In genomic region chr10:13105184-13105583, GRCh38 we compare ENCODE assay signal across 19 cellular contexts. TPM values are rescaled to one million over a fixed set of nuclear protein-coding genes. Genes with fewer than 3 reads are reported as not detected.
DNase-seq lines count a peak whose midpoint lies in the region; ATAC-seq and TF ChIP-seq lines count a peak whose summit lies in the region.
"Had no signal": no experiment of that assay in that cellular context is flagged by ENCODE, and none has a peak within 500 bp of the region (broad histone marks: within the 10 kb centered on the region; RNA-seq: fewer than 3 reads in every experiment).

No MANE protein-coding gene starts in this region.

- H3K36me3 ChIP-seq in adipocyte (ENCODE audit: control insufficient read depth, insufficient read depth, low read length, severe bottlenecking) (peaks cover 42% of the 10 kb centered on the region), mesenchymal stem cell (ENCODE audit: control insufficient read depth in 1 of 2, insufficient read depth in 2 of 2, low read depth in 1 of 2, low read length in 2 of 2) (peaks cover 21 to 51% of the 10 kb centered on the region in 2 experiments), tibial artery (peaks cover 15 to 29% (median 22%) of the 10 kb centered on the region in 3 donors)

- H2BK5ac ChIP-seq in mesenchymal stem cell (ENCODE audit: low read depth, low read length, poor library complexity, severe bottlenecking) = no peak overlapping the region

- no peak for ATAC-seq in HG03159 (IDR thresholded peaks at IDR 0.05; ENCODE audit: unreplicated experiment)
- ATAC-seq: stimulated activated memory B cell treated with anti-CD40 and anti-IgM and Interleukin-4, amounts not matched to agents 10 μg/mL and 1 μg/mL and 100 μg/mL, for 72 hours had no signal

- no peak overlapping the region for H3K4ac ChIP-seq in mesenchymal stem cell (ENCODE audit: low read depth in 1 of 2, low read length in 2 of 2)

- H3K4me1 ChIP-seq in adipocyte (ENCODE audit: control insufficient read depth, insufficient read depth, low read length) (peaks cover 40% of the 10 kb centered on the region), mesenchymal stem cell (ENCODE audit: control insufficient read depth, insufficient read depth, low read depth, low read length) (peaks cover 11% of the 10 kb centered on the region), tibial artery (peaks cover 0 to 40% (median 17%) of the 10 kb centered on the region in 4 donors)

- no peak overlapping the region for H2BK12ac ChIP-seq in mesenchymal stem cell (ENCODE audit: low read length in 2 of 2)

- no peak overlapping the region for H4K91ac ChIP-seq in mesenchymal stem cell (ENCODE audit: low read length)

- peak; percentile 42 for DNase-seq in AG10803 (ENCODE audit: low read depth)
- DNase-seq in ELR (ENCODE audit: low read depth) = peak; percentile 32
- no peak for DNase-seq in adipocyte (ENCODE audit: low read depth)
- no peak for DNase-seq in mesenchymal stem cell
- no peak for DNase-seq in stimulated activated CD4-positive, alpha-beta T cell treated with anti-CD3 and anti-CD28 coated beads, Interleukin-1b, Interleukin-23, amount 100 ng/mL, for 48 hours
- no peak for DNase-seq in NCI-H2029 (lab: John Stamatoyannopoulos, UW)
- DNase-seq in tibial artery = no peak
- DNase-seq: activated gamma-delta T cell, endodermal cell, GOT3, mesendoderm, MM.1S, NCI-H774, RPMI8226, sigmoid colon had no signal

- H3K27ac ChIP-seq in mesenchymal stem cell (ENCODE audit: low read length, poor library complexity, severe bottlenecking) (no peak overlapping the region), tibial artery (no peak overlapping the region)
- H3K27ac ChIP-seq: BLaER1, sigmoid colon, vagina had no signal

- no peak overlapping the region for H2AK5ac ChIP-seq in mesenchymal stem cell (ENCODE audit: low read length, severe bottlenecking)

- H2BK15ac ChIP-seq in mesenchymal stem cell (ENCODE audit: low read depth, poor library complexity, severe bottlenecking) = no peak overlapping the region

- WGBS in mesenchymal stem cell = 89% methylated on average over 4 of the region's 4 CpGs

- H3K27me3 ChIP-seq in adipocyte (replicated peaks; ENCODE audit: control insufficient read depth, insufficient read depth, low read length) (no peaks in the 10 kb centered on the region), mesenchymal stem cell (ENCODE audit: control insufficient read depth in 1 of 2, insufficient read depth in 1 of 2, low read length in 2 of 2) (no peaks in the 10 kb centered on the region), tibial artery (no peaks in the 10 kb centered on the region)
- H3K27me3 ChIP-seq: BLaER1, sigmoid colon, vagina had no signal

- no peak overlapping the region for H3K4me2 ChIP-seq in mesenchymal stem cell (ENCODE audit: low read length, poor library complexity, severe bottlenecking)
- H3K4me2 ChIP-seq: BLaER1 had no signal

- H2AFZ ChIP-seq in mesenchymal stem cell (ENCODE audit: low read depth, low read length) = no peak overlapping the region

- no peak overlapping the region for H2BK120ac ChIP-seq in mesenchymal stem cell (ENCODE audit: low read depth, low read length)

- H3K9me3 ChIP-seq in adipocyte (ENCODE audit: control insufficient read depth, low read length) (no peaks in the 10 kb centered on the region), mesenchymal stem cell (ENCODE audit: control insufficient read depth, low read length) (no peaks in the 10 kb centered on the region), tibial artery (no peaks in the 10 kb centered on the region)
- H3K9me3 ChIP-seq: BLaER1, sigmoid colon, vagina had no signal

- intact Hi-C loops in tibial artery (cut with DNase I; ENCODE audit: low total_unique reads) = no loop called here

- no peak overlapping the region for H3K14ac ChIP-seq in mesenchymal stem cell (ENCODE audit: low read length in 2 of 2)

- H3K79me1 ChIP-seq in mesenchymal stem cell (replicated peaks; ENCODE audit: low read length, poor library complexity, severe bottlenecking) = peaks cover 9% of the 10 kb centered on the region

- no peak overlapping the region for H4K8ac ChIP-seq in mesenchymal stem cell (ENCODE audit: low read length)

- H3K18ac ChIP-seq in mesenchymal stem cell (ENCODE audit: low read depth in 1 of 2, low read length in 2 of 2) = no peak overlapping the region

- TF ChIP-seq CTCF in AG10803 (conservative IDR thresholded peaks at IDR 0.05; ENCODE audit: low read length) (no peak), tibial artery (IDR thresholded peaks at IDR 0.05) (no peak)

- H3K9ac ChIP-seq in adipocyte (ENCODE audit: low read length) (no peak overlapping the region), mesenchymal stem cell (ENCODE audit: low read length) (peak overlapping the region; percentile 23)
- H3K9ac ChIP-seq: BLaER1 had no signal

- H3K23ac ChIP-seq in mesenchymal stem cell (ENCODE audit: low read length in 2 of 2) = no peak overlapping the region

- no peak overlapping the region for H3K4me3 ChIP-seq in AG10803 (ENCODE audit: low read length)
- peak overlapping the region; percentile 27 for H3K4me3 ChIP-seq in adipocyte (ENCODE audit: low read length)
- no peak overlapping the region for H3K4me3 ChIP-seq in mesenchymal stem cell (ENCODE audit: insufficient read depth in 1 of 2, low read depth in 1 of 2, low read length in 2 of 2)
- no peak overlapping the region for H3K4me3 ChIP-seq in tibial artery
- H3K4me3 ChIP-seq: BLaER1, sigmoid colon, vagina had no signal

RNA-seq across cellular contexts. Expression of gene OPTN, which starts 5.2 kb away (rescaled TPM):
- polyA plus RNA-seq in mesenchymal stem cell (2013, experiment 1 of 2) = 61.0 TPM
- 59.1 TPM for polyA plus RNA-seq in mesenchymal stem cell (2013, experiment 2 of 2)

RNA-seq across cellular contexts. Expression of gene MCM10, which starts 56.2 kb away (rescaled TPM):
- 2.2 TPM for polyA plus RNA-seq in mesenchymal stem cell (2013, experiment 1 of 2)
- 2.0 TPM for polyA plus RNA-seq in mesenchymal stem cell (2013, experiment 2 of 2)

Comparison
In these comparisons a context has a peak if more than half of its experiments do, and no peak if none do; other contexts are left out.
1. DNase-seq: peak in AG10803 (single experiment) and ELR (single experiment); none in adipocyte (single experiment), mesenchymal stem cell (single experiment), stimulated activated CD4-positive, alpha-beta T cell treated with anti-CD3 and anti-CD28 coated beads, Interleukin-1b, Interleukin-23, amount 100 ng/mL, for 48 hours (single experiment), NCI-H2029 (single experiment) and tibial artery (0 of 2).